In the genomic region with DNA sequence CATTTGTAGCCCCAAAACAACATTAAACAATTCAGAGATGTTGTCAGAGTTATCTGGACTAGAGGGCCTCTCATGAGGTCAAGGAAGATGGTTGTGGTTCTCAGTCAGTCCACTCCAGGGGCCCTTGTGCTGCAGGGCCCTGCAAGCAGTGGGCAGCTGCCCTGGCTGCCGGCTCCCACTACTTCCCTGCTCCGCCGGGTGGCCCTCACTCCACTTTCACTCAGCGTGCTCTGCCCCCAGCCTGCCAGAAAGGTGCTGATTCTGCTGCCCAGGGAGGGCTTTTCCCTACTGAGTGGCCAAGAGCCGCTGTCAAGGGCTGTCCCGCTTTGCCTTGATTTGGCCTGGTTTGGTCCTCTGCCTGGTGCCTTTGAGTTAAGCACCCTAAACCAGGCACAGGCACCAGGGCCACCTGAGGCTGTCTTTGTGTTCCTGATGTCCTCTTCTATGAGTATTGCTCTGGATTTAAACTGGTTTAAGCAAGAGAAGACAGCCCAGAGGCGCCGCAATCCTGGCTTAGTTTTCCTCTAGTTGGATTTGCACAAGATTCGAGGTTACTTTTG, we compare ENCODE assay signal across 1 cellular context.
TF ChIP-seq lines count a peak whose summit lies in the region.

No MANE protein-coding gene starts in this region.

TF ChIP-seq in H1, 55 proteins besides CTCF, POLR2A, EP300 and RAD21 (continued from another document):
- TF ChIP-seq, protein P1, sequence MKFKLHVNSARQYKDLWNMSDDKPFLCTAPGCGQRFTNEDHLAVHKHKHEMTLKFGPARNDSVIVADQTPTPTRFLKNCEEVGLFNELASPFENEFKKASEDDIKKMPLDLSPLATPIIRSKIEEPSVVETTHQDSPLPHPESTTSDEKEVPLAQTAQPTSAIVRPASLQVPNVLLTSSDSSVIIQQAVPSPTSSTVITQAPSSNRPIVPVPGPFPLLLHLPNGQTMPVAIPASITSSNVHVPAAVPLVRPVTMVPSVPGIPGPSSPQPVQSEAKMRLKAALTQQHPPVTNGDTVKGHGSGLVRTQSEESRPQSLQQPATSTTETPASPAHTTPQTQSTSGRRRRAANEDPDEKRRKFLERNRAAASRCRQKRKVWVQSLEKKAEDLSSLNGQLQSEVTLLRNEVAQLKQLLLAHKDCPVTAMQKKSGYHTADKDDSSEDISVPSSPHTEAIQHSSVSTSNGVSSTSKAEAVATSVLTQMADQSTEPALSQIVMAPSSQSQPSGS (IDR thresholded peaks at IDR 0.05; ENCODE audit: low read length) = no peak
- TF ChIP-seq BRCA1 (IDR thresholded peaks at IDR 0.05; ENCODE audit: low read depth, low read length) = no peak
- TF ChIP-seq NRF1 (IDR thresholded peaks at IDR 0.05; ENCODE audit: low read depth, low read length) = no peak
- TF ChIP-seq CBX5 (IDR thresholded peaks at IDR 0.05; ENCODE audit: low read depth, low read length) = no peak
- no peak for TF ChIP-seq TAF1 (IDR thresholded peaks at IDR 0.05; ENCODE audit: low read depth, low read length)
- no peak for TF ChIP-seq TBP (IDR thresholded peaks at IDR 0.05; ENCODE audit: low read depth, low read length)
- no peak for TF ChIP-seq MAFK (IDR thresholded peaks at IDR 0.05; ENCODE audit: low read depth, low read length)
- TF ChIP-seq TAF7 (optimal IDR thresholded peaks at IDR 0.05; ENCODE audit: borderline replicate concordance, low read depth, low read length) = no peak
- no peak for TF ChIP-seq CREB1 (IDR thresholded peaks at IDR 0.05)
- TF ChIP-seq GABPA (IDR thresholded peaks at IDR 0.05; ENCODE audit: borderline replicate concordance, insufficient read depth, low read length) = no peak
- no peak for TF ChIP-seq GTF2F1 (IDR thresholded peaks at IDR 0.05; ENCODE audit: borderline replicate concordance, low read depth, low read length)
- no peak for TF ChIP-seq RFX5 (IDR thresholded peaks at IDR 0.05; ENCODE audit: borderline replicate concordance, low read depth, low read length)
- TF ChIP-seq SAP30 (IDR thresholded peaks at IDR 0.05; ENCODE audit: insufficient read depth, insufficient replicate concordance, low read length) = no peak
- TF ChIP-seq BCL11A (IDR thresholded peaks at IDR 0.05; ENCODE audit: low read depth in 2 of 2, low read length in 2 of 2) = no peak
- TF ChIP-seq, protein P2, sequence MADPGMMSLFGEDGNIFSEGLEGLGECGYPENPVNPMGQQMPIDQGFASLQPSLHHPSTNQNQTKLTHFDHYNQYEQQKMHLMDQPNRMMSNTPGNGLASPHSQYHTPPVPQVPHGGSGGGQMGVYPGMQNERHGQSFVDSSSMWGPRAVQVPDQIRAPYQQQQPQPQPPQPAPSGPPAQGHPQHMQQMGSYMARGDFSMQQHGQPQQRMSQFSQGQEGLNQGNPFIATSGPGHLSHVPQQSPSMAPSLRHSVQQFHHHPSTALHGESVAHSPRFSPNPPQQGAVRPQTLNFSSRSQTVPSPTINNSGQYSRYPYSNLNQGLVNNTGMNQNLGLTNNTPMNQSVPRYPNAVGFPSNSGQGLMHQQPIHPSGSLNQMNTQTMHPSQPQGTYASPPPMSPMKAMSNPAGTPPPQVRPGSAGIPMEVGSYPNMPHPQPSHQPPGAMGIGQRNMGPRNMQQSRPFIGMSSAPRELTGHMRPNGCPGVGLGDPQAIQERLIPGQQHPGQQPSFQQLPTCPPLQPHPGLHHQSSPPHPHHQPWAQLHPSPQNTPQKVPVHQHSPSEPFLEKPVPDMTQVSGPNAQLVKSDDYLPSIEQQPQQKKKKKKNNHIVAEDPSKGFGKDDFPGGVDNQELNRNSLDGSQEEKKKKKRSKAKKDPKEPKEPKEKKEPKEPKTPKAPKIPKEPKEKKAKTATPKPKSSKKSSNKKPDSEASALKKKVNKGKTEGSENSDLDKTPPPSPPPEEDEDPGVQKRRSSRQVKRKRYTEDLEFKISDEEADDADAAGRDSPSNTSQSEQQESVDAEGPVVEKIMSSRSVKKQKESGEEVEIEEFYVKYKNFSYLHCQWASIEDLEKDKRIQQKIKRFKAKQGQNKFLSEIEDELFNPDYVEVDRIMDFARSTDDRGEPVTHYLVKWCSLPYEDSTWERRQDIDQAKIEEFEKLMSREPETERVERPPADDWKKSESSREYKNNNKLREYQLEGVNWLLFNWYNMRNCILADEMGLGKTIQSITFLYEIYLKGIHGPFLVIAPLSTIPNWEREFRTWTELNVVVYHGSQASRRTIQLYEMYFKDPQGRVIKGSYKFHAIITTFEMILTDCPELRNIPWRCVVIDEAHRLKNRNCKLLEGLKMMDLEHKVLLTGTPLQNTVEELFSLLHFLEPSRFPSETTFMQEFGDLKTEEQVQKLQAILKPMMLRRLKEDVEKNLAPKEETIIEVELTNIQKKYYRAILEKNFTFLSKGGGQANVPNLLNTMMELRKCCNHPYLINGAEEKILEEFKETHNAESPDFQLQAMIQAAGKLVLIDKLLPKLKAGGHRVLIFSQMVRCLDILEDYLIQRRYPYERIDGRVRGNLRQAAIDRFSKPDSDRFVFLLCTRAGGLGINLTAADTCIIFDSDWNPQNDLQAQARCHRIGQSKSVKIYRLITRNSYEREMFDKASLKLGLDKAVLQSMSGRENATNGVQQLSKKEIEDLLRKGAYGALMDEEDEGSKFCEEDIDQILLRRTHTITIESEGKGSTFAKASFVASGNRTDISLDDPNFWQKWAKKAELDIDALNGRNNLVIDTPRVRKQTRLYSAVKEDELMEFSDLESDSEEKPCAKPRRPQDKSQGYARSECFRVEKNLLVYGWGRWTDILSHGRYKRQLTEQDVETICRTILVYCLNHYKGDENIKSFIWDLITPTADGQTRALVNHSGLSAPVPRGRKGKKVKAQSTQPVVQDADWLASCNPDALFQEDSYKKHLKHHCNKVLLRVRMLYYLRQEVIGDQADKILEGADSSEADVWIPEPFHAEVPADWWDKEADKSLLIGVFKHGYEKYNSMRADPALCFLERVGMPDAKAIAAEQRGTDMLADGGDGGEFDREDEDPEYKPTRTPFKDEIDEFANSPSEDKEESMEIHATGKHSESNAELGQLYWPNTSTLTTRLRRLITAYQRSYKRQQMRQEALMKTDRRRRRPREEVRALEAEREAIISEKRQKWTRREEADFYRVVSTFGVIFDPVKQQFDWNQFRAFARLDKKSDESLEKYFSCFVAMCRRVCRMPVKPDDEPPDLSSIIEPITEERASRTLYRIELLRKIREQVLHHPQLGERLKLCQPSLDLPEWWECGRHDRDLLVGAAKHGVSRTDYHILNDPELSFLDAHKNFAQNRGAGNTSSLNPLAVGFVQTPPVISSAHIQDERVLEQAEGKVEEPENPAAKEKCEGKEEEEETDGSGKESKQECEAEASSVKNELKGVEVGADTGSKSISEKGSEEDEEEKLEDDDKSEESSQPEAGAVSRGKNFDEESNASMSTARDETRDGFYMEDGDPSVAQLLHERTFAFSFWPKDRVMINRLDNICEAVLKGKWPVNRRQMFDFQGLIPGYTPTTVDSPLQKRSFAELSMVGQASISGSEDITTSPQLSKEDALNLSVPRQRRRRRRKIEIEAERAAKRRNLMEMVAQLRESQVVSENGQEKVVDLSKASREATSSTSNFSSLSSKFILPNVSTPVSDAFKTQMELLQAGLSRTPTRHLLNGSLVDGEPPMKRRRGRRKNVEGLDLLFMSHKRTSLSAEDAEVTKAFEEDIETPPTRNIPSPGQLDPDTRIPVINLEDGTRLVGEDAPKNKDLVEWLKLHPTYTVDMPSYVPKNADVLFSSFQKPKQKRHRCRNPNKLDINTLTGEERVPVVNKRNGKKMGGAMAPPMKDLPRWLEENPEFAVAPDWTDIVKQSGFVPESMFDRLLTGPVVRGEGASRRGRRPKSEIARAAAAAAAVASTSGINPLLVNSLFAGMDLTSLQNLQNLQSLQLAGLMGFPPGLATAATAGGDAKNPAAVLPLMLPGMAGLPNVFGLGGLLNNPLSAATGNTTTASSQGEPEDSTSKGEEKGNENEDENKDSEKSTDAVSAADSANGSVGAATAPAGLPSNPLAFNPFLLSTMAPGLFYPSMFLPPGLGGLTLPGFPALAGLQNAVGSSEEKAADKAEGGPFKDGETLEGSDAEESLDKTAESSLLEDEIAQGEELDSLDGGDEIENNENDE (IDR thresholded peaks at IDR 0.05; ENCODE audit: insufficient replicate concordance, low read length) = no peak
- no peak for TF ChIP-seq SIX5 (IDR thresholded peaks at IDR 0.05; ENCODE audit: low read depth, low read length)
- TF ChIP-seq CTBP2 (IDR thresholded peaks at IDR 0.05; ENCODE audit: borderline replicate concordance, insufficient read depth, insufficient read length, low read length) = no peak
